11 cellular contexts compared by ENCODE assay signal in genomic region chr1:39076127-39076798, GRCh38. TPM values are rescaled to one million over a fixed set of nuclear protein-coding genes. Genes with fewer than 3 reads are reported as not detected.
DNase-seq lines count a peak whose midpoint lies in the region; ATAC-seq, FAIRE-seq and TF ChIP-seq lines count a peak whose summit lies in the region.
"Had no signal": no experiment of that assay in that cellular context is flagged by ENCODE, and none has a peak within 500 bp of the region (broad histone marks: within the 10 kb centered on the region; RNA-seq: fewer than 3 reads in every experiment).

No MANE protein-coding gene starts in this region.

- CTCF ChIA-PET in K562 (lab: Yijun Ruan, JAX; ENCODE audit: low intra/inter-chr PET ratio) = interaction anchor here (0.6 kb wide), 1 partner anchor 116 kb away, joined by 3 read pairs; no protein-coding TSS in a partner anchor

- no peak overlapping the region for H3K27ac Mint-ChIP-seq in activated T-cell treated with anti-CD3 and anti-CD28 coated beads, Interleukin-2, amount 50 U/mL, for 72 hours
- H3K27ac Mint-ChIP-seq in progenitor cell of endocrine pancreas = no peak overlapping the region

- H3K9me3 ChIP-seq in GM23248 (ENCODE audit: low read depth) = no peaks in the 10 kb centered on the region
- no peaks in the 10 kb centered on the region for H3K9me3 ChIP-seq in K562 (replicated peaks; ENCODE audit: control insufficient read depth, insufficient read depth, low read depth, low read length)
- H3K9me3 ChIP-seq in sigmoid colon = no peaks in the 10 kb centered on the region

- H3K36me3 ChIP-seq in GM23248 (ENCODE audit: low read depth) (no peaks in the 10 kb centered on the region), K562 (ENCODE audit: control insufficient read depth, insufficient read depth, low read length) (no peaks in the 10 kb centered on the region), sigmoid colon (no peaks in the 10 kb centered on the region)

- POLR2A ChIA-PET in K562 (lab: Yijun Ruan, JAX) = interaction anchor here (0.6 to 2.0 kb wide), 5 partner anchors 9 to 39 kb away, joined by 3 to 6 read pairs (median 4); no protein-coding TSS in a partner anchor

- TF ChIP-seq EP300 in K562 (IDR thresholded peaks at IDR 0.05; ENCODE audit: low read length) = no peak
- TF ChIP-seq EP300 in sigmoid colon (IDR thresholded peaks at IDR 0.05) = no peak

- H3K4me3 Mint-ChIP-seq in activated T-cell treated with anti-CD3 and anti-CD28 coated beads, Interleukin-2, amount 50 U/mL, for 72 hours = no peak overlapping the region
- no peak overlapping the region for H3K4me3 Mint-ChIP-seq in progenitor cell of endocrine pancreas (ENCODE audit: low read depth)

- no peak for TF ChIP-seq CTCF in K562 (IDR thresholded peaks at IDR 0.05 in 2 of 3, conservative IDR thresholded peaks at IDR 0.05 in 1 of 3; ENCODE audit: insufficient read depth in 2 of 3, low read depth in 1 of 3, low read length in 3 of 3)
- no peak for TF ChIP-seq CTCF in sigmoid colon (IDR thresholded peaks at IDR 0.05)
- TF ChIP-seq CTCF in progenitor cell of endocrine pancreas (IDR thresholded peaks at IDR 0.05; ENCODE audit: unreplicated experiment) = no peak

- no peak overlapping the region for H3K9ac ChIP-seq in GM23248
- H3K9ac ChIP-seq in K562 (ENCODE audit: insufficient read depth in 1 of 2, low read depth in 2 of 2, low read length in 2 of 2) = peak overlapping the region in 1 of 2 experiments; percentile 43; a peak in 1 of 4 replicates

- H3K4me2 ChIP-seq in GM23248 (ENCODE audit: unreplicated experiment) (no peak overlapping the region), K562 (ENCODE audit: insufficient read depth, low read length) (no peak overlapping the region)

- BruUV-seq in K562 (replicated peaks; lab: Mats Ljungman, UMichigan) = no TSS peak

- H3K9me3 Mint-ChIP-seq in activated T-cell treated with anti-CD3 and anti-CD28 coated beads, Interleukin-2, amount 50 U/mL, for 72 hours = peaks cover 0 to 3% of the 10 kb centered on the region in 2 donors
- no peaks in the 10 kb centered on the region for H3K9me3 Mint-ChIP-seq in progenitor cell of endocrine pancreas (ENCODE audit: low read depth)

- peaks cover 6% of the 10 kb centered on the region for H3K4me1 Mint-ChIP-seq in activated T-cell treated with anti-CD3 and anti-CD28 coated beads, Interleukin-2, amount 50 U/mL, for 72 hours (ENCODE audit: low read depth)
- H3K4me1 Mint-ChIP-seq in progenitor cell of endocrine pancreas (ENCODE audit: low read depth) = peaks cover 2% of the 10 kb centered on the region

- H3K4me3 ChIP-seq in GM23248 (no peak overlapping the region), K562 (no peak overlapping the region), sigmoid colon (no peak overlapping the region)

- no peaks in the 10 kb centered on the region for H3K79me2 ChIP-seq in GM23248 (ENCODE audit: insufficient read depth)
- H3K79me2 ChIP-seq in K562 (ENCODE audit: control insufficient read depth, insufficient read depth, low read length) = no peaks in the 10 kb centered on the region

- H3K27me3 ChIP-seq in GM23248 (replicated peaks; ENCODE audit: insufficient read depth) = no peaks in the 10 kb centered on the region
- 0 out of 5 replicates have a peak, but pooled peaks cover 0 to 5% of the 10 kb centered on the region in 2 experiments for H3K27me3 ChIP-seq in K562 (ENCODE audit: control insufficient read depth in 2 of 2, insufficient read depth in 2 of 2, low read length in 2 of 2)
- peaks cover 0 to 7% (median 1%) of the 10 kb centered on the region in 3 donors for H3K27me3 ChIP-seq in sigmoid colon

- no peak for FAIRE-seq in K562 (lab: Jason Lieb, UNC)

- TF ChIP-seq POLR2A in K562 (conservative IDR thresholded peaks at IDR 0.05) = no peak
- TF ChIP-seq POLR2A in sigmoid colon (IDR thresholded peaks at IDR 0.05) = no peak

- H3K9me1 ChIP-seq in K562 (ENCODE audit: control insufficient read depth, insufficient read depth, low read length) = no peaks in the 10 kb centered on the region

- H3K27me3 Mint-ChIP-seq in activated T-cell treated with anti-CD3 and anti-CD28 coated beads, Interleukin-2, amount 50 U/mL, for 72 hours (ENCODE audit: low read depth) = peaks cover 13% of the 10 kb centered on the region
- H3K27me3 Mint-ChIP-seq in progenitor cell of endocrine pancreas = peaks cover 16% of the 10 kb centered on the region

- peaks cover 8% of the 10 kb centered on the region; the same call in 1 of the 2 replicates for H3K4me1 ChIP-seq in GM23248 (ENCODE audit: insufficient read depth)
- peaks cover 3 to 12% of the 10 kb centered on the region in 2 experiments; a peak in 2 of 5 replicates for H3K4me1 ChIP-seq in K562 (replicated peaks in 1 of 2; ENCODE audit: control insufficient read depth in 2 of 2, insufficient read depth in 2 of 2, low read length in 2 of 2)
- peaks cover 0 to 24% (median 19%) of the 10 kb centered on the region in 4 donors for H3K4me1 ChIP-seq in sigmoid colon

- peak overlapping the region; percentile 39; the same call in 1 of the 2 replicates for H2AFZ ChIP-seq in GM23248
- peak overlapping the region; percentile 40; the same call in 1 of the 2 replicates for H2AFZ ChIP-seq in K562 (ENCODE audit: low read depth, low read length)

- H3K9me2 ChIP-seq in GM23248 (ENCODE audit: insufficient read depth) = no peaks in the 10 kb centered on the region

- DNase-seq in GM23248 (peak; percentile 68), K562 (ENCODE audit: extremely low read depth in 1 of 4, low spot score in 3 of 4) (peak in 3 of 4 experiments; percentile 9 to 47 (median 16)), left cardiac atrium (peak; percentile 74), sigmoid colon (peak; percentile 92), GOT3 (lab: John Stamatoyannopoulos, UW) (no peak), progenitor cell of endocrine pancreas (ENCODE audit: low spot score, unreplicated experiment) (no peak)
- no peak for DNase-seq in activated T-cell treated with anti-CD3 and anti-CD28 coated beads, Interleukin-2, amount 50 U/mL, for 72 hours
- DNase-seq in stimulated activated CD4-positive, alpha-beta T cell treated with anti-CD3 and anti-CD28 coated beads, Interleukin-4, amount 100 ng/mL, for 24 hours = no peak
- DNase-seq: activated CD4-positive, alpha-beta T cell treated with anti-CD3 and anti-CD28 coated beads for 4 hours; cerebellar nuclear complex; Kasumi-1 had no signal

- no peak for TF ChIP-seq RAD21 in K562 (CRISPR knock-in tag; conservative IDR thresholded peaks at IDR 0.05 in 1 of 2, IDR thresholded peaks at IDR 0.05 in 1 of 2)

- 51% methylated on average over 13 of the region's 13 CpGs for WGBS in GM23248 (ENCODE audit: low coverage in 1 of 2, low lambda C conversion rate in 2 of 2, missing lambda C conversion rate in 2 of 2), 2 experiments
- WGBS in K562 (ENCODE audit: insufficient coverage, low coverage, missing lambda C conversion rate) = 33% methylated on average over 13 of the region's 13 CpGs
- 62 to 77% methylated on average over 13 of the region's 13 CpGs for WGBS in sigmoid colon, 2 donors

- ATAC-seq in K562 (peak; percentile 25; the same call in 2 of the 3 replicates), left cardiac atrium (peak; percentile 75 to 87)
- ATAC-seq in activated T-cell treated with anti-CD3 and anti-CD28 coated beads, Interleukin-2, amount 50 U/mL, for 72 hours (replicated peaks in 1 of 2) = no peak

- in situ Hi-C loops in GM23248 (cut with MboI) = loop anchor here (25.0 kb wide), 1 partner anchor 461 kb away; no protein-coding TSS in a partner anchor
- in situ Hi-C loops in K562 (cut with MboI) = no loop called here

- intact Hi-C loops in K562 (cut with micrococcal nuclease) = no loop called here
- intact Hi-C loops in left cardiac atrium (cut with DNase I) = no loop called here
- intact Hi-C loops in sigmoid colon (cut with DNase I) = no loop called here

- H3F3A ChIP-seq in GM23248 (ENCODE audit: insufficient read depth) = peaks cover 7% of the 10 kb centered on the region; the same call in 1 of the 2 replicates

- H3K36me3 Mint-ChIP-seq in activated T-cell treated with anti-CD3 and anti-CD28 coated beads, Interleukin-2, amount 50 U/mL, for 72 hours (ENCODE audit: insufficient read depth in 2 of 2) = peaks cover 0 to 2% of the 10 kb centered on the region in 2 donors
- no peaks in the 10 kb centered on the region for H3K36me3 Mint-ChIP-seq in progenitor cell of endocrine pancreas (ENCODE audit: insufficient read depth)

- H4K20me1 ChIP-seq in GM23248 (ENCODE audit: insufficient read depth) (no peaks in the 10 kb centered on the region), K562 (replicated peaks; ENCODE audit: control insufficient read depth, insufficient read depth, low read length) (no peaks in the 10 kb centered on the region)

- H3K27ac ChIP-seq in GM23248 = no peak overlapping the region
- no peak overlapping the region for H3K27ac ChIP-seq in K562 (ENCODE audit: extremely low read depth, low read depth, low read length)
- peak overlapping the region; percentile 62 to 65 (median 63) for H3K27ac ChIP-seq in sigmoid colon

TF ChIP-seq in K562, 482 proteins besides CTCF, POLR2A, EP300 and RAD21 (continues in another document):
- TF ChIP-seq ZZZ3 (IDR thresholded peaks at IDR 0.05) (no peak), KAT7 (CRISPR knock-in tag; IDR thresholded peaks at IDR 0.05; ENCODE audit: borderline replicate concordance) (no peak)

RNA-seq across cellular contexts. Expression of gene NDUFS5, which starts 50.1 kb away (rescaled TPM):
- total RNA-seq in GM23248 (2014; rRNA removed; shearing (Covaris generic)) = 257 and 319 TPM in 2 replicates
- polyA plus RNA-seq in GM23248 (2016; fragmentation: Nextera tagmentation; extraction: Ambion mirVana) = 602 and 606 TPM in 2 replicates
- total RNA-seq in K562 (2011; cell fraction: chromatin; rRNA removed; ENCODE audit: low replicate concordance) = 66.1 and 87.1 TPM in 2 replicates
- 111 and 135 TPM in 2 replicates for total RNA-seq in K562 (2011; cell fraction: nucleolus; rRNA removed)
- 140 and 150 TPM in 2 replicates for total RNA-seq in K562 (2011; cell fraction: nucleoplasm; rRNA removed)
- total RNA-seq in K562 (2014; rRNA removed) = 1,178 and 1,281 TPM in 2 replicates
- total RNA-seq in K562 (2014; rRNA removed; fragmentation: Illumina TruSeq; extraction: Trizol) = 1,116 and 1,227 TPM in 2 replicates
- 976 and 1,027 TPM in 2 replicates for total RNA-seq in K562 (2015; rRNA removed; fragmentation: Illumina TruSeq; extraction: Trizol)
- total RNA-seq in K562 (2021) = 499 and 523 TPM in 2 replicates
- 839 and 1,074 TPM in 2 replicates for polyA plus RNA-seq in K562 (2011; rRNA removed)
- polyA plus RNA-seq in K562 (2011; cell fraction: cytosol; rRNA removed) = 254 and 811 TPM in 2 replicates
- 160 and 368 TPM in 2 replicates for polyA plus RNA-seq in K562 (2011; cell fraction: nucleus; rRNA removed)
- polyA plus RNA-seq in K562 (2012) = 421 and 1,566 TPM in 2 replicates
- polyA plus RNA-seq in K562 (2014; fragmentation: Illumina TruSeq; extraction: Trizol) = 1,614 and 1,625 TPM in 2 replicates
- polyA plus RNA-seq in K562 (2014; fragmentation: Nextera tagmentation; extraction: Ambion mirVana) = 1,000 to 10,000 TPM; 2,515 to 2,737 TPM
- polyA plus RNA-seq in K562 (2014; rRNA removed) = 1,487 and 1,540 TPM in 2 replicates
- polyA minus RNA-seq in K562 (2011; rRNA and poly(A)+ RNA removed) = 775 and 778 TPM in 2 replicates
- polyA minus RNA-seq in K562 (2011; cell fraction: cytosol; rRNA and poly(A)+ RNA removed) = 126 and 154 TPM in 2 replicates
- polyA minus RNA-seq in K562 (2011; cell fraction: nucleus; rRNA and poly(A)+ RNA removed) = 43.4 and 90.9 TPM in 2 replicates
- 100 to 1,000 TPM; 572 to 591 TPM for total RNA-seq in left cardiac atrium
- total RNA-seq in sigmoid colon = 1,000 to 10,000 TPM in 1 of 4 donors, 100 to 1,000 TPM in 3; 525 to 1,407 (median 722) TPM
- polyA plus RNA-seq in sigmoid colon = 100 to 1,000 TPM; 586 to 662 (median 646) TPM
- total RNA-seq in activated T-cell treated with anti-CD3 and anti-CD28 coated beads, Interleukin-2, amount 50 U/mL, for 72 hours = 10 to 100 TPM; 88.7 to 89.1 TPM
- 208 and 221 TPM in 2 replicates for total RNA-seq in progenitor cell of endocrine pancreas

Comparison
In these comparisons a context has a peak if more than half of its experiments do, and no peak if none do; other contexts are left out.
1. DNase-seq: peak in GM23248 (single experiment), K562 (3 of 4), left cardiac atrium (single experiment) and sigmoid colon (single experiment); none in GOT3 (single experiment), activated T-cell treated with anti-CD3 and anti-CD28 coated beads, Interleukin-2, amount 50 U/mL, for 72 hours (0 of 2), stimulated activated CD4-positive, alpha-beta T cell treated with anti-CD3 and anti-CD28 coated beads, Interleukin-4, amount 100 ng/mL, for 24 hours (single experiment) and progenitor cell of endocrine pancreas (single experiment).
2. H3K27ac ChIP-seq: peak in sigmoid colon (4 of 4); none in GM23248 (single experiment) and K562 (single experiment).
3. ATAC-seq: peak in K562 (single experiment) and left cardiac atrium (2 of 2); none in activated T-cell treated with anti-CD3 and anti-CD28 coated beads, Interleukin-2, amount 50 U/mL, for 72 hours (0 of 2).